In genomic region chr22:40044870-40045834, GRCh38 we compare ENCODE assay signal across 1 cellular context.
TF ChIP-seq lines count a peak whose summit lies in the region.

No MANE protein-coding gene starts in this region.

TF ChIP-seq in HEK293, 187 proteins besides CTCF, POLR2A, EP300 and RAD21 (continued from another document):
- TF ChIP-seq ZBTB11 (tag by site-specific recombination; conservative IDR thresholded peaks at IDR 0.05; ENCODE audit: low read depth) (peak; percentile 85), ZNF311 (tag by site-specific recombination; IDR thresholded peaks at IDR 0.05; ENCODE audit: borderline replicate concordance) (no peak), ZBTB10 (tag by site-specific recombination; IDR thresholded peaks at IDR 0.05) (peak; percentile 27; the same call in 1 of the 2 replicates), ZNF707 (tag by site-specific recombination; IDR thresholded peaks at IDR 0.05) (no peak), ZNF561 (tag by site-specific recombination; IDR thresholded peaks at IDR 0.05; ENCODE audit: borderline replicate concordance) (peak; percentile 80; the same call in 1 of the 2 replicates), KLF17 (tag by site-specific recombination; IDR thresholded peaks at IDR 0.05) (peak; percentile 47; the same call in 1 of the 2 replicates), ZNF660 (tag by site-specific recombination; IDR thresholded peaks at IDR 0.05) (peak; percentile 51), ZFHX2 (tag by site-specific recombination; conservative IDR thresholded peaks at IDR 0.05) (0 out of 2 replicates have a peak, but pooled peaks have one; percentile 21), MEIS1 (CRISPR knock-in tag; IDR thresholded peaks at IDR 0.05; ENCODE audit: borderline replicate concordance) (no peak), ZXDB (tag by site-specific recombination; IDR thresholded peaks at IDR 0.05) (0 out of 2 replicates have a peak, but pooled peaks have one; percentile 29), ZBTB20 (tag by site-specific recombination; IDR thresholded peaks at IDR 0.05) (0 out of 2 replicates have a peak, but pooled peaks have one; percentile 39), ZNF37A (tag by site-specific recombination; IDR thresholded peaks at IDR 0.05) (no peak), ZNF292 (tag by site-specific recombination; IDR thresholded peaks at IDR 0.05; ENCODE audit: borderline replicate concordance, low read depth) (no peak), KLF16 (tag by site-specific recombination; IDR thresholded peaks at IDR 0.05) (peak; percentile 65; the same call in 1 of the 2 replicates), ZBTB7A (tag by site-specific recombination; IDR thresholded peaks at IDR 0.05; ENCODE audit: low read depth) (peak; percentile 81; the same call in 1 of the 2 replicates), ZNF394 (tag by site-specific recombination; IDR thresholded peaks at IDR 0.05; ENCODE audit: borderline replicate concordance) (no peak), GLIS1 (tag by site-specific recombination; IDR thresholded peaks at IDR 0.05) (peak; percentile 90), SP3 (tag by site-specific recombination; IDR thresholded peaks at IDR 0.05) (peak; percentile 31; the same call in 1 of the 2 replicates), ZNF239 (tag by site-specific recombination; IDR thresholded peaks at IDR 0.05) (no peak), OSR2 (tag by site-specific recombination; IDR thresholded peaks at IDR 0.05) (no peak), ZNF600 (tag by site-specific recombination; IDR thresholded peaks at IDR 0.05) (peak; percentile 75), ZNF692 (tag by site-specific recombination; IDR thresholded peaks at IDR 0.05) (peak; percentile 25; the same call in 1 of the 2 replicates), SCRT2 (tag by site-specific recombination; IDR thresholded peaks at IDR 0.05) (peak; percentile 40; the same call in 1 of the 2 replicates), ZNF585B (tag by site-specific recombination; IDR thresholded peaks at IDR 0.05) (no peak), PRDM10 (tag by site-specific recombination; IDR thresholded peaks at IDR 0.05) (peak; percentile 37), ZSCAN5A (tag by site-specific recombination; IDR thresholded peaks at IDR 0.05) (no peak), ZNF366 (tag by site-specific recombination; conservative IDR thresholded peaks at IDR 0.05) (no peak), ZEB2 (tag by site-specific recombination; IDR thresholded peaks at IDR 0.05) (0 out of 2 replicates have a peak, but pooled peaks have one; percentile 44), ZBTB8A (tag by site-specific recombination; IDR thresholded peaks at IDR 0.05) (peak; percentile 52), GLIS2 (tag by site-specific recombination; IDR thresholded peaks at IDR 0.05) (peak; percentile 94), SCRT1 (tag by site-specific recombination; IDR thresholded peaks at IDR 0.05; ENCODE audit: borderline replicate concordance) (no peak), ZSCAN23 (tag by site-specific recombination; IDR thresholded peaks at IDR 0.05) (no peak), KLF10 (tag by site-specific recombination; IDR thresholded peaks at IDR 0.05) (peak; percentile 38; the same call in 1 of the 2 replicates), ZNF398 (tag by site-specific recombination; IDR thresholded peaks at IDR 0.05) (peak; percentile 42; the same call in 1 of the 2 replicates), ZFP69B (tag by site-specific recombination; IDR thresholded peaks at IDR 0.05) (0 out of 2 replicates have a peak, but pooled peaks have one; percentile 44), IKZF3 (tag by site-specific recombination; IDR thresholded peaks at IDR 0.05) (0 out of 2 replicates have a peak, but pooled peaks have one; percentile 12), ZBTB17 (tag by site-specific recombination; IDR thresholded peaks at IDR 0.05) (peak; percentile 25; the same call in 1 of the 2 replicates), ZSCAN4 (tag by site-specific recombination; IDR thresholded peaks at IDR 0.05) (no peak), ZNF391 (tag by site-specific recombination; IDR thresholded peaks at IDR 0.05; ENCODE audit: borderline replicate concordance, low read depth) (peak; percentile 28; the same call in 1 of the 2 replicates)
TF ChIP-seq in HEK293: peak in this region for 38.
